12 cellular contexts compared by ENCODE assay signal in the genomic region with DNA sequence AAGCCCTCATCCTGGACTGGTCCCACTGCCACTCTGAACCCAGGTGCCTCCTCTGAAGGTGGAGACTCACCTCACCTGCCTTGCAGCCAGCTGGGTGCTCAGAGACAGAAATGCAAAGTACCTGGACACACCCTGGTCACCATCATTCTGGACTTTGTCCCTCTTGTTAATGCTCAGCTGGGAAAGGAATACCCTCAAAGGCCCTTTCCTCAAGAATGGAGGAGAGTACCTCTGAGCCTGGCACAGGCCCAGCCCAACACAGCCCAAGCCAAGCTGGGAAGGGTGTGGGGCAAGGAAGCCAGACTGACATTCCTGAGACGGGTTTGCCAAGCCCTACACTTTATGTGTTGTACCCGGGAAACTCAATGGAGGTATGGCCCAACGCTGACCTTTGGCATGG. TPM values are rescaled to one million over a fixed set of nuclear protein-coding genes. Genes with fewer than 3 reads are reported as not detected.
A peak's percentile ranks its signal among the peaks of the same experiment; 100 is the strongest.
DNase-seq lines count a peak whose midpoint lies in the region; ATAC-seq and TF ChIP-seq lines count a peak whose summit lies in the region.
"Had no signal": no experiment of that assay in that cellular context is flagged by ENCODE, and none has a peak within 500 bp of the region (broad histone marks: within the 10 kb centered on the region; RNA-seq: fewer than 3 reads in every experiment).

No MANE protein-coding gene starts in this region.

- in situ Hi-C loops in gastrocnemius medialis (cut with MboI; ENCODE audit: low sequenced_read_pairs in 4 of 4): no loop called here

- H2AFZ ChIP-seq in PC-3 (ENCODE audit: low read length): 0 out of 2 replicates have a peak overlapping the region, but pooled peaks have one; percentile 79
- no peak overlapping the region for H2AFZ ChIP-seq in hepatocyte

- 86% methylated on average over 3 of the region's 3 CpGs for WGBS in hepatocyte (ENCODE audit: low lambda C conversion rate, missing lambda C conversion rate)

- TF ChIP-seq CTCF in PC-3 (conservative IDR thresholded peaks at IDR 0.05; ENCODE audit: low read depth, low read length) (no peak), hepatocyte (IDR thresholded peaks at IDR 0.05; ENCODE audit: poor library complexity) (no peak), gastrocnemius medialis (IDR thresholded peaks at IDR 0.05 in 4 of 5, conservative IDR thresholded peaks at IDR 0.05 in 1 of 5) (no peak), BE2C (IDR thresholded peaks at IDR 0.05; ENCODE audit: low read depth, low read length) (no peak)

- no peaks in the 10 kb centered on the region for H3K9me3 ChIP-seq in PC-3 (ENCODE audit: low read length)
- H3K9me3 ChIP-seq in hepatocyte (ENCODE audit: low read depth): no peaks in the 10 kb centered on the region
- H3K9me3 ChIP-seq in gastrocnemius medialis: no peaks in the 10 kb centered on the region
- H3K9me3 ChIP-seq in BE2C: no peaks in the 10 kb centered on the region

- POLR2A ChIA-PET in PC-3 (lab: Charles Lee; ENCODE audit: unreplicated experiment): no interaction called here

- H4K20me1 ChIP-seq in PC-3 (ENCODE audit: low read length): peaks cover 11% of the 10 kb centered on the region; the same call in 1 of the 2 replicates
- no peaks in the 10 kb centered on the region for H4K20me1 ChIP-seq in hepatocyte (ENCODE audit: insufficient read depth, poor library complexity, severe bottlenecking)

- peak; percentile 49 for DNase-seq in DMS53 (lab: John Stamatoyannopoulos, UW)
- DNase-seq in PC-3: peak; percentile 25
- DNase-seq in hepatocyte (ENCODE audit: low spot score): peak; percentile 68
- no peak for DNase-seq in gastrocnemius medialis
- no peak for DNase-seq in BE2C
- DNase-seq: activated CD4-positive, alpha-beta T cell treated with anti-CD3 and anti-CD28 coated beads for 36 hours; GF-D8; NK-92 treated with Interleukin-12 subunit alpha and Interleukin-12 subunit beta, amount 100 ng/mL, for 24 hours had no signal

- BruUV-seq in PC-3 (replicated peaks; lab: Mats Ljungman, UMichigan): no TSS peak

- CTCF ChIA-PET in PC-3 (lab: Charles Lee): no interaction called here

- no peaks in the 10 kb centered on the region for H3K9me2 ChIP-seq in PC-3 (replicated peaks; ENCODE audit: low read length)
- H3K9me2 ChIP-seq in hepatocyte (replicated peaks; ENCODE audit: insufficient read depth): no peaks in the 10 kb centered on the region

- H3K4me2 ChIP-seq in PC-3 (ENCODE audit: low read length) (peak overlapping the region; percentile 95; the same call in 1 of the 2 replicates), hepatocyte (peak overlapping the region; percentile 79)

- H3K4me1 ChIP-seq in PC-3 (ENCODE audit: insufficient read depth, low read length): peaks cover 50% of the 10 kb centered on the region
- H3K4me1 ChIP-seq in hepatocyte (ENCODE audit: insufficient read depth): peaks cover 23% of the 10 kb centered on the region
- H3K4me1 ChIP-seq in gastrocnemius medialis: peaks cover 30 to 34% of the 10 kb centered on the region in 2 donors
- H3K4me1 ChIP-seq in BE2C: peaks cover 6% of the 10 kb centered on the region; the same call in 1 of the 2 replicates

- H3K9ac ChIP-seq in PC-3 (ENCODE audit: low read length): no peak overlapping the region

- TF ChIP-seq POLR2A in gastrocnemius medialis (IDR thresholded peaks at IDR 0.05) (no peak), GM18505 (IDR thresholded peaks at IDR 0.05; ENCODE audit: borderline replicate concordance, extremely low read depth, insufficient read depth, insufficient read length) (no peak)

- H3K27me3 ChIP-seq in PC-3 (ENCODE audit: low read length): no peaks in the 10 kb centered on the region
- no peaks in the 10 kb centered on the region for H3K27me3 ChIP-seq in hepatocyte
- no peaks in the 10 kb centered on the region for H3K27me3 ChIP-seq in gastrocnemius medialis
- H3K27me3 ChIP-seq in BE2C: no peaks in the 10 kb centered on the region

- H3K79me2 ChIP-seq in PC-3 (ENCODE audit: low read length): peaks cover 38% of the 10 kb centered on the region
- peaks cover 35% of the 10 kb centered on the region for H3K79me2 ChIP-seq in hepatocyte

- H3K27ac ChIP-seq in PC-3 (ENCODE audit: low read length) (no peak overlapping the region), hepatocyte (peak overlapping the region; percentile 91), gastrocnemius medialis (peak overlapping the region in 3 of 4 donors; percentile 90 to 97 (median 94))

- intact Hi-C loops in PC-3 (cut with micrococcal nuclease): no loop called here
- intact Hi-C loops in gastrocnemius medialis (cut with DNase I; ENCODE audit: low total_unique reads): no loop called here

- ATAC-seq in PC-3 (no peak), gastrocnemius medialis (no peak), GM18873 (IDR thresholded peaks at IDR 0.05; ENCODE audit: low FRiP score, unreplicated experiment) (no peak), GM19035 (IDR thresholded peaks at IDR 0.05; ENCODE audit: unreplicated experiment) (no peak), GM18505 (IDR thresholded peaks at IDR 0.05; ENCODE audit: unreplicated experiment) (no peak)

- H3F3A ChIP-seq in PC-3 (ENCODE audit: low read length, unreplicated experiment): no peaks in the 10 kb centered on the region

- H3K36me3 ChIP-seq in PC-3 (ENCODE audit: low read depth, low read length) (peaks cover 17% of the 10 kb centered on the region), hepatocyte (replicated peaks; ENCODE audit: insufficient read depth, low read depth) (no peaks in the 10 kb centered on the region), gastrocnemius medialis (peaks cover 0 to 25% of the 10 kb centered on the region in 2 donors), BE2C (peaks cover 8% of the 10 kb centered on the region)

- H3K4me3 ChIP-seq in PC-3 (ENCODE audit: low read length): no peak overlapping the region
- H3K4me3 ChIP-seq in hepatocyte: no peak overlapping the region
- H3K4me3 ChIP-seq in gastrocnemius medialis: no peak overlapping the region
- H3K4me3 ChIP-seq in BE2C (ENCODE audit: low read depth, low read length): no peak overlapping the region

RNA-seq across cellular contexts. Expression of a gene that starts 1.0 kb away (rescaled TPM):
- total RNA-seq in PC-3 (2014; rRNA removed) (63.5 and 69.5 TPM in 2 replicates), hepatocyte (81.8 and 85.3 TPM in 2 replicates), gastrocnemius medialis (10 to 100 TPM; 61.0 to 99.8 (median 68.4) TPM)
- polyA plus RNA-seq in hepatocyte: 90.1 and 91.2 TPM in 2 replicates
- 33.2 TPM for polyA plus RNA-seq in BE2C (2012; ENCODE audit: insufficient read depth, insufficient read length, low read depth)

RNA-seq across cellular contexts. Expression of a gene that starts 28.5 kb away (rescaled TPM):
- total RNA-seq in PC-3 (2014; rRNA removed) (not detected in 2 replicates), hepatocyte (not detected in 2 replicates), gastrocnemius medialis (under 1 TPM in 3 of 4 donors, not detected in 1; 0.07 to 0.41 (median 0.13) TPM)
- polyA plus RNA-seq in hepatocyte: not detected in 2 replicates
- polyA plus RNA-seq in BE2C (2012; ENCODE audit: insufficient read depth, insufficient read length, low read depth): not detected
- total RNA-seq: glomerular endothelial cell had no signal

RNA-seq across cellular contexts. Expression of a gene that starts 42.0 kb away (rescaled TPM):
- total RNA-seq in PC-3 (2014; rRNA removed) (147 and 166 TPM in 2 replicates), hepatocyte (52.5 and 59.1 TPM in 2 replicates), gastrocnemius medialis (100 to 1,000 TPM in 3 of 4 donors, 10 to 100 TPM in 1; 99.2 to 222 (median 168) TPM)
- 45.7 and 47.4 TPM in 2 replicates for polyA plus RNA-seq in hepatocyte
- polyA plus RNA-seq in BE2C (2012; ENCODE audit: insufficient read depth, insufficient read length, low read depth): 72.0 TPM

RNA-seq across cellular contexts. Expression of a gene that starts 42.8 kb away (rescaled TPM):
- total RNA-seq in PC-3 (2014; rRNA removed): 41.5 and 43.0 TPM in 2 replicates
- 2.6 TPM in 2 replicates for total RNA-seq in hepatocyte
- polyA plus RNA-seq in hepatocyte: 3.7 and 5.7 TPM in 2 replicates
- total RNA-seq in gastrocnemius medialis: 1 to 10 TPM in 1 of 4 donors, under 1 TPM in 3; 0.51 to 3.2 (median 0.81) TPM
- polyA plus RNA-seq in BE2C (2012; ENCODE audit: insufficient read depth, insufficient read length, low read depth): 2.3 TPM

RNA-seq across cellular contexts. Expression of a gene that starts 48.6 kb away (rescaled TPM):
- 8.5 and 12.4 TPM in 2 replicates for total RNA-seq in PC-3 (2014; rRNA removed)
- 6.2 and 8.0 TPM in 2 replicates for total RNA-seq in hepatocyte
- polyA plus RNA-seq in hepatocyte: 8.4 and 10.7 TPM in 2 replicates
- total RNA-seq in gastrocnemius medialis: 1 to 10 TPM in 3 of 4 donors, under 1 TPM in 1; 0.97 to 5.2 (median 3.5) TPM
- polyA plus RNA-seq in BE2C (2012; ENCODE audit: insufficient read depth, insufficient read length, low read depth): 5.6 TPM

Comparison
In these comparisons a context has a peak if more than half of its experiments do, and no peak if none do; other contexts are left out.
1. DNase-seq: peak in DMS53 (single experiment), PC-3 (single experiment) and hepatocyte (single experiment); none in gastrocnemius medialis (0 of 2) and BE2C (single experiment).